8 cellular contexts compared by ENCODE assay signal in genomic region chr14:75981826-75982723, GRCh38. TPM values are rescaled to one million over a fixed set of nuclear protein-coding genes. Genes with fewer than 3 reads are reported as not detected.
DNase-seq lines count a peak whose midpoint lies in the region; ATAC-seq, FAIRE-seq and TF ChIP-seq lines count a peak whose summit lies in the region.

Gene TGFB3 (minus strand): TSS chr14:75981995. CDS start chr14:75980893, 1,102 bp downstream.

- H3K9ac ChIP-seq in HepG2 (ENCODE audit: insufficient read depth, low read depth, low read length): peak within 1 kb of the TSS; percentile 71

- H3K4me1 Mint-ChIP-seq in dendritic cell treated with granulocyte-macrophage colony-stimulating factor and Interleukin-4, amounts not matched to agents 40 ng/mL and 50 ng/mL, for 4 days (ENCODE audit: low read depth): peaks cover 42% of the 10 kb centered on the region

- no peak within 1 kb of the TSS for H2AFZ ChIP-seq in HepG2 (ENCODE audit: low read length)

- no peaks in the 10 kb centered on the region for H3K79me2 ChIP-seq in HepG2 (ENCODE audit: insufficient read depth, low read length)

- no peaks in the 10 kb centered on the region for H3K36me3 ChIP-seq in HepG2 (replicated peaks in 1 of 2; ENCODE audit: control insufficient read depth in 1 of 2, insufficient read depth in 2 of 2, low read length in 2 of 2)

- DNase-seq in GM18507 (ENCODE audit: extremely low spot score, insufficient read length, low read depth) (peak; percentile 57), NCI-H526 (lab: John Stamatoyannopoulos, UW) (peak; percentile 46 to 85), HepG2 (ENCODE audit: low spot score) (peak; percentile 52)
- peak; percentile 63 for DNase-seq in activated CD4-positive, alpha-beta T cell treated with anti-CD3 and anti-CD28 coated beads, Interleukin-2, amount 50 U/mL, for 24 hours (ENCODE audit: low read depth in 1 of 2, low spot score in 1 of 2)
- peak; percentile 73 for DNase-seq in stimulated activated CD4-positive, alpha-beta T cell treated with anti-CD3 and anti-CD28 coated beads, Interleukin-1b, Interleukin-23, amount 100 ng/mL, for 48 hours

- intact Hi-C loops in dendritic cell treated with granulocyte-macrophage colony-stimulating factor and Interleukin-4, amounts not matched to agents 40 ng/mL and 50 ng/mL, for 4 days (cut with micrococcal nuclease): loop anchor here (1.0 to 10.0 kb wide), 4 partner anchors 77 to 405 kb away; partner anchors contain the start of genes FLVCR2 and GPATCH2L
- intact Hi-C loops in HepG2 (cut with micrococcal nuclease; ENCODE audit: unreplicated experiment): loop anchor here (1.0 to 10.0 kb wide), 5 partner anchors 76 to 405 kb away; partner anchors contain the start of gene FLVCR2

- FAIRE-seq in GM18507 (lab: Jason Lieb, UNC): peak; percentile 60
- peak; percentile 36 for FAIRE-seq in HepG2 (lab: Jason Lieb, UNC)

- TF ChIP-seq CTCF in HepG2 (CRISPR knock-in tag; IDR thresholded peaks at IDR 0.05): peak; percentile 77

- POLR2A ChIA-PET in HepG2 (lab: Yijun Ruan, JAX): interaction anchor here (0.8 to 1.3 kb wide), 2 partner anchors 270 to 311 kb away, joined by 3 read pairs; no protein-coding TSS in a partner anchor

- peak within 1 kb of the TSS; percentile 99 for H3K4me2 ChIP-seq in HepG2 (ENCODE audit: low read depth, low read length)

- peaks cover 73% of the 10 kb centered on the region for H3K4me1 ChIP-seq in HepG2 (ENCODE audit: insufficient read depth, low read length)

- WGBS in HepG2 (ENCODE audit: low lambda C conversion rate): under 1% methylated on average over 31 of the region's 64 CpGs

- BruUV-seq in HepG2 (replicated peaks; lab: Mats Ljungman, UMichigan): no TSS peak

- no peaks in the 10 kb centered on the region for H3K9me3 ChIP-seq in HepG2 (ENCODE audit: low read length)

- no peak within 1 kb of the TSS for H3K27ac ChIP-seq in HepG2 (ENCODE audit: extremely low read length, insufficient read depth, low read length)

- CTCF ChIA-PET in HepG2 (lab: Yijun Ruan, JAX; ENCODE audit: low intra/inter-chr PET ratio, low total read pairs): interaction anchor here (1.3 to 1.8 kb wide), 2 partner anchors 75 to 273 kb away, joined by 6 to 9 read pairs; no protein-coding TSS in a partner anchor

- H4K20me1 ChIP-seq in HepG2 (ENCODE audit: insufficient read depth, low read length): no peaks in the 10 kb centered on the region

- in situ Hi-C loops in HepG2 (cut with HindIII; ENCODE audit: extremely low pct_ligation_motif_present, low pct_unique_long_range_greater_than_20kb): loop anchor here (5.0 kb wide), 2 partner anchors 75 to 270 kb away; no protein-coding TSS in a partner anchor

- no peak for TF ChIP-seq EP300 in HepG2 (IDR thresholded peaks at IDR 0.05; ENCODE audit: low read depth in 2 of 2, low read length in 2 of 2)
- TF ChIP-seq EP300 in HepG2 (CRISPR knock-in tag; IDR thresholded peaks at IDR 0.05; ENCODE audit: borderline replicate concordance): no peak

- TF ChIP-seq RAD21 in HepG2 (CRISPR knock-in tag; IDR thresholded peaks at IDR 0.05): peak; percentile 42; the same call in 1 of the 2 replicates

- H3K9me3 Mint-ChIP-seq in dendritic cell treated with granulocyte-macrophage colony-stimulating factor and Interleukin-4, amounts not matched to agents 40 ng/mL and 50 ng/mL, for 4 days: no peaks in the 10 kb centered on the region

- peaks cover 48% of the 10 kb centered on the region for H3K27me3 Mint-ChIP-seq in dendritic cell treated with granulocyte-macrophage colony-stimulating factor and Interleukin-4, amounts not matched to agents 40 ng/mL and 50 ng/mL, for 4 days

- H3K36me3 Mint-ChIP-seq in dendritic cell treated with granulocyte-macrophage colony-stimulating factor and Interleukin-4, amounts not matched to agents 40 ng/mL and 50 ng/mL, for 4 days (ENCODE audit: low read depth): peaks cover 7% of the 10 kb centered on the region

- ATAC-seq in HG03442 (IDR thresholded peaks at IDR 0.05; ENCODE audit: unreplicated experiment) (peak; percentile 37), HepG2 (peak; percentile 77), HG02763 (IDR thresholded peaks at IDR 0.05; ENCODE audit: unreplicated experiment) (no peak)

- peak within 1 kb of the TSS; percentile 72 to 84 (median 74) for H3K4me3 ChIP-seq in HepG2 (replicated peaks in 1 of 3; ENCODE audit: insufficient read depth in 1 of 3, low read depth in 2 of 3, low read length in 3 of 3)

- H3K27me3 ChIP-seq in HepG2 (ENCODE audit: control insufficient read depth in 1 of 2, insufficient read depth in 2 of 2, low read length in 2 of 2): peaks cover 0 to 11% of the 10 kb centered on the region in 2 experiments; a peak in 1 of 5 replicates

- H3K27ac Mint-ChIP-seq in dendritic cell treated with granulocyte-macrophage colony-stimulating factor and Interleukin-4, amounts not matched to agents 40 ng/mL and 50 ng/mL, for 4 days: peak within 1 kb of the TSS; percentile 66

- H3K4me3 Mint-ChIP-seq in dendritic cell treated with granulocyte-macrophage colony-stimulating factor and Interleukin-4, amounts not matched to agents 40 ng/mL and 50 ng/mL, for 4 days: peak within 1 kb of the TSS; percentile 75

- TF ChIP-seq POLR2A in HepG2 (IDR thresholded peaks at IDR 0.05; ENCODE audit: insufficient read depth in 1 of 2, low read depth in 2 of 2, low read length in 2 of 2): no peak

TF ChIP-seq in HepG2, 621 proteins besides CTCF, POLR2A, EP300 and RAD21 (continues in another document):
- TF ChIP-seq RNF2 (conservative IDR thresholded peaks at IDR 0.05; ENCODE audit: low read depth): no peak
- TF ChIP-seq FOXJ3 (CRISPR knock-in tag; IDR thresholded peaks at IDR 0.05; ENCODE audit: borderline replicate concordance): no peak
- no peak for TF ChIP-seq BRD4 (CRISPR knock-in tag; IDR thresholded peaks at IDR 0.05)
- no peak for TF ChIP-seq ZNF280D (CRISPR knock-in tag; IDR thresholded peaks at IDR 0.05)
- no peak for TF ChIP-seq ZC3H13 (CRISPR knock-in tag; IDR thresholded peaks at IDR 0.05)
- TF ChIP-seq DBP (CRISPR knock-in tag; IDR thresholded peaks at IDR 0.05; ENCODE audit: not compliant biosample characterization): no peak
- no peak for TF ChIP-seq RORA (CRISPR knock-in tag; IDR thresholded peaks at IDR 0.05)
- no peak for TF ChIP-seq GATAD2A (CRISPR knock-in tag; IDR thresholded peaks at IDR 0.05)
- no peak for TF ChIP-seq ZFP36 (IDR thresholded peaks at IDR 0.05; ENCODE audit: borderline replicate concordance, low read depth, low read length, partially characterized antibody)
- TF ChIP-seq ETV6 (CRISPR knock-in tag; conservative IDR thresholded peaks at IDR 0.05): no peak
- no peak for TF ChIP-seq GTF3A (CRISPR knock-in tag; conservative IDR thresholded peaks at IDR 0.05)

RNA-seq across cellular contexts. Expression of gene TGFB3, which starts in this region (rescaled TPM):
- 1.4 and 2.5 TPM in 2 replicates for total RNA-seq in HepG2 (2016; rRNA removed; fragmentation: Illumina TruSeq; extraction: Trizol)
- total RNA-seq in HepG2 (2016; cell fraction: cytosol; rRNA removed; fragmentation: Illumina TruSeq; extraction: Trizol; ENCODE audit: low read depth): 0.10 and 0.18 TPM in 2 replicates
- 0.58 and 0.78 TPM in 2 replicates for total RNA-seq in HepG2 (2016; cell fraction: insoluble cytoplasmic fraction; rRNA removed; fragmentation: Illumina TruSeq; extraction: Trizol)
- total RNA-seq in HepG2 (2016; cell fraction: membrane; rRNA removed; fragmentation: Illumina TruSeq; extraction: Trizol): 0.40 and 0.79 TPM in 2 replicates
- total RNA-seq in HepG2 (2016; cell fraction: nucleus; rRNA removed; fragmentation: Illumina TruSeq; extraction: Trizol): 1.5 and 2.1 TPM in 2 replicates
- polyA plus RNA-seq in HepG2 (2011; rRNA removed): 2.5 and 3.2 TPM in 2 replicates
- polyA plus RNA-seq in HepG2 (2011; cell fraction: cytosol; rRNA removed): 1.4 and 1.6 TPM in 2 replicates
- polyA plus RNA-seq in HepG2 (2011; cell fraction: nucleus; rRNA removed): 6.3 and 7.1 TPM in 2 replicates
- 0.68 and 0.72 TPM in 2 replicates for polyA plus RNA-seq in HepG2 (2012)
- polyA plus RNA-seq in HepG2 (2016; cell fraction: cytosol; fragmentation: Illumina TruSeq; extraction: Trizol; ENCODE audit: low read depth): 0.16 and 0.20 TPM in 2 replicates
- 0.61 and 1.4 TPM in 2 replicates for polyA plus RNA-seq in HepG2 (2016; cell fraction: insoluble cytoplasmic fraction; fragmentation: Illumina TruSeq; extraction: Trizol; ENCODE audit: low read depth)
- polyA plus RNA-seq in HepG2 (2016; cell fraction: membrane; fragmentation: Illumina TruSeq; extraction: Trizol; ENCODE audit: low read depth): 0.31 and 0.41 TPM in 2 replicates
- polyA plus RNA-seq in HepG2 (2016; cell fraction: nucleus; fragmentation: Illumina TruSeq; extraction: Trizol; ENCODE audit: insufficient read depth, low read depth): 2.3 and 3.5 TPM in 2 replicates
- polyA minus RNA-seq in HepG2 (2011; rRNA and poly(A)+ RNA removed; ENCODE audit: low replicate concordance): 2.7 and 14.2 TPM in 2 replicates
- 0.69 and 1.3 TPM in 2 replicates for polyA minus RNA-seq in HepG2 (2011; cell fraction: cytosol; rRNA and poly(A)+ RNA removed)
- polyA minus RNA-seq in HepG2 (2011; cell fraction: nucleus; rRNA and poly(A)+ RNA removed): 3.0 and 3.6 TPM in 2 replicates
